In genomic region chr9:10015755-10016154, GRCh38 we compare ENCODE assay signal across 18 cellular contexts.
DNase-seq lines count a peak whose midpoint lies in the region; TF ChIP-seq lines count a peak whose summit lies in the region.
"Had no signal": no experiment of that assay in that cellular context is flagged by ENCODE, and none has a peak within 500 bp of the region (broad histone marks: within the 10 kb centered on the region; RNA-seq: fewer than 3 reads in every experiment).

No MANE protein-coding gene starts in this region.

- H4K20me1 ChIP-seq in osteoblast (ENCODE audit: insufficient read depth, low read length), result no peaks in the 10 kb centered on the region

- no peak for TF ChIP-seq CTCF in osteoblast (IDR thresholded peaks at IDR 0.05; ENCODE audit: extremely low read depth, low read depth, low read length)

- H3K27ac ChIP-seq in osteoblast (ENCODE audit: low read depth, low read length), result no peak overlapping the region
- H3K27ac ChIP-seq: 22Rv1, A549, C4-2B, HL-60 had no signal

- DNase-seq in DMS 273 (lab: John Stamatoyannopoulos, UW; ENCODE audit: unreplicated experiment), result peak; percentile 3
- DNase-seq in DMS 273 treated with DMSO at 0.1 percent for 48 hours (lab: John Stamatoyannopoulos, UW), result no peak
- peak; percentile 21 for DNase-seq in NCI-H146 (lab: John Stamatoyannopoulos, UW)
- DNase-seq in NCI-H146 treated with DMSO at 0.1 percent for 48 hours (lab: John Stamatoyannopoulos, UW; ENCODE audit: unreplicated experiment), result no peak
- peak; percentile 60 for DNase-seq in NCI-H748 treated with DMSO at 0.1 percent for 48 hours (lab: John Stamatoyannopoulos, UW)
- DNase-seq in osteoblast (ENCODE audit: insufficient read length, low spot score, missing footprints), result peak; percentile 29
- no peak for DNase-seq in activated CD4-positive, CD25-positive, alpha-beta regulatory T cell (lab: John Stamatoyannopoulos, UW)
- DNase-seq in activated gamma-delta T cell (lab: John Stamatoyannopoulos, UW), result no peak
- DNase-seq: AML-193; Caco-2; CD4-positive, alpha-beta T cell; GF-D8; HCEC 1CT had no signal

- H2AFZ ChIP-seq in osteoblast (ENCODE audit: low read length), result no peak overlapping the region
- H2AFZ ChIP-seq: GM23338 had no signal

- H3K4me1 ChIP-seq in osteoblast (ENCODE audit: insufficient read depth, low read length), result no peaks in the 10 kb centered on the region
- H3K4me1 ChIP-seq: A549, Caco-2 had no signal

- no peak overlapping the region for H3K4me3 ChIP-seq in osteoblast (ENCODE audit: insufficient read depth, low read length)
- H3K4me3 ChIP-seq: A549, GM23338 had no signal

- no peaks in the 10 kb centered on the region for H3K9me3 ChIP-seq in osteoblast (ENCODE audit: low read depth, low read length)
- H3K9me3 ChIP-seq: A549, Caco-2 had no signal

- no peak overlapping the region for H3K4me2 ChIP-seq in osteoblast (ENCODE audit: insufficient read depth, low read length)
- H3K4me2 ChIP-seq: A549, GM23338 had no signal

- no peaks in the 10 kb centered on the region for H3K79me2 ChIP-seq in osteoblast (ENCODE audit: insufficient read depth, low read length)

- no peaks in the 10 kb centered on the region for H3K36me3 ChIP-seq in osteoblast (ENCODE audit: insufficient read depth, low read length)

- H3K27me3 ChIP-seq in osteoblast (ENCODE audit: insufficient read depth, low read length), result no peaks in the 10 kb centered on the region

Comparison
In these comparisons a context has a peak if more than half of its experiments do, and no peak if none do; other contexts are left out.
1. DNase-seq: peak in DMS 273 (single experiment), NCI-H146 (single experiment), NCI-H748 treated with DMSO at 0.1 percent for 48 hours (single experiment) and osteoblast (single experiment); none in DMS 273 treated with DMSO at 0.1 percent for 48 hours (single experiment), NCI-H146 treated with DMSO at 0.1 percent for 48 hours (single experiment), activated CD4-positive, CD25-positive, alpha-beta regulatory T cell (0 of 4) and activated gamma-delta T cell (single experiment).